ENCODE assay signal across 18 cellular contexts in the genomic region with DNA sequence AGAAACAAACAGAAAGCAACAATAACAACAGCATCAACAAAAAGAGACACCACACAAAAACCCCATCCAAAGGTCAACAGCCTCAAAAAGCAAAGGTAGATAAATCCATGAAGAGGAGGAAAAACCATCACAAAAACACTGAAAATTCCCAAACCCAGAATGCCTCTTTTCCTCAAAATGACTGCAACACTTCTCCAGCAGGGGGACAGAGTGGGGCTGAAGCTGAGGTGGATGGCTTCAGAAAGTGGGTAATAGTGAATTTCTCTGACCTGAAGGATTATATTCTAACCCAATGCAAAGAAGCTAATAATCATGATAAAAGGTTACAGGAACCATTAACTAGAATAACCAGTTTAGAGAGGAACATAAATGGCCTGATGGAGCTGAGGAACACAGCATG.
DNase-seq lines count a peak whose midpoint lies in the region; ATAC-seq and TF ChIP-seq lines count a peak whose summit lies in the region.
"Had no signal": no experiment of that assay in that cellular context is flagged by ENCODE, and none has a peak within 500 bp of the region (broad histone marks: within the 10 kb centered on the region; RNA-seq: fewer than 3 reads in every experiment).

No MANE protein-coding gene starts in this region.

- TF ChIP-seq CTCF in HCT116 (IDR thresholded peaks at IDR 0.05 in 2 of 3, conservative IDR thresholded peaks at IDR 0.05 in 1 of 3; ENCODE audit: borderline replicate concordance in 1 of 3, insufficient read depth in 1 of 3, low read depth in 2 of 3, low read length in 2 of 3), result peak in 2 of 3 experiments; percentile 52 to 60; a peak in 4 of 6 replicates
- peak; percentile 40; the same call in 1 of the 2 replicates for TF ChIP-seq CTCF in OCI-LY7 (conservative IDR thresholded peaks at IDR 0.05; ENCODE audit: low read length)
- peak; percentile 38 for TF ChIP-seq CTCF in fibroblast of pulmonary artery (IDR thresholded peaks at IDR 0.05; ENCODE audit: low read length, missing control alignments)
- TF ChIP-seq CTCF in neural progenitor cell (IDR thresholded peaks at IDR 0.05), result peak; percentile 45

- no peaks in the 10 kb centered on the region for H3F3A ChIP-seq in neural progenitor cell (ENCODE audit: low read depth)

- no peak overlapping the region for H3K9ac ChIP-seq in HCT116 (ENCODE audit: low read length)
- H3K9ac ChIP-seq in neural progenitor cell, result no peak overlapping the region

- no peaks in the 10 kb centered on the region for H3K36me3 ChIP-seq in HCT116 (ENCODE audit: control insufficient read depth in 1 of 2, insufficient read depth in 2 of 2, low read length in 2 of 2)
- no peaks in the 10 kb centered on the region for H3K36me3 ChIP-seq in OCI-LY7 (ENCODE audit: insufficient read depth, low read length)
- H3K36me3 ChIP-seq in neural progenitor cell, result no peaks in the 10 kb centered on the region
- H3K36me3 ChIP-seq: BE2C had no signal

- no peaks in the 10 kb centered on the region for H3K36me3 Mint-ChIP-seq in neural progenitor cell
- no peaks in the 10 kb centered on the region for H3K36me3 Mint-ChIP-seq in activated T-cell treated with anti-CD3 and anti-CD28 coated beads, Interleukin-2, amount 50 U/mL, for 72 hours (ENCODE audit: insufficient read depth in 2 of 2)
- H3K36me3 Mint-ChIP-seq: CD4-positive, alpha-beta memory T cell had no signal

- H3K9me3 Mint-ChIP-seq in neural progenitor cell, result peaks cover 21% of the 10 kb centered on the region
- peaks cover 6 to 8% of the 10 kb centered on the region in 2 donors for H3K9me3 Mint-ChIP-seq in activated T-cell treated with anti-CD3 and anti-CD28 coated beads, Interleukin-2, amount 50 U/mL, for 72 hours

- POLR2A ChIA-PET in HCT116 (lab: Charles Lee), result no interaction called here
- POLR2A ChIA-PET in OCI-LY7 (lab: Charles Lee), result no interaction called here

- no peak overlapping the region for H2AFZ ChIP-seq in HCT116 (ENCODE audit: low read depth, low read length, poor library complexity, severe bottlenecking)
- H2AFZ ChIP-seq in OCI-LY7 (ENCODE audit: low read length), result no peak overlapping the region
- H2AFZ ChIP-seq in neural progenitor cell (replicated peaks), result no peak overlapping the region

- H3K4me2 ChIP-seq in HCT116 (ENCODE audit: low read length), result no peak overlapping the region
- no peak overlapping the region for H3K4me2 ChIP-seq in OCI-LY7 (ENCODE audit: low read length)
- H3K4me2 ChIP-seq in neural progenitor cell, result no peak overlapping the region

- H3K27me3 Mint-ChIP-seq in neural progenitor cell (ENCODE audit: insufficient read depth, low read depth), result no peaks in the 10 kb centered on the region
- H3K27me3 Mint-ChIP-seq in activated T-cell treated with anti-CD3 and anti-CD28 coated beads, Interleukin-2, amount 50 U/mL, for 72 hours (ENCODE audit: low read depth), result no peaks in the 10 kb centered on the region
- H3K27me3 Mint-ChIP-seq: CD4-positive, alpha-beta memory T cell had no signal

- no TSS peak for BruUV-seq in HCT116 (replicated peaks; lab: Mats Ljungman, UMichigan)
- BruUV-seq in OCI-LY7 (replicated peaks; lab: Mats Ljungman, UMichigan), result no TSS peak

- H3K4me3 ChIP-seq in HCT116 (replicated peaks in 1 of 2; ENCODE audit: low read depth in 1 of 2, low read length in 2 of 2) (no peak overlapping the region), OCI-LY7 (ENCODE audit: low read depth, low read length, poor library complexity, severe bottlenecking) (no peak overlapping the region), fibroblast of pulmonary artery (replicated peaks; ENCODE audit: low read depth, low read length) (no peak overlapping the region), neural progenitor cell (no peak overlapping the region)
- H3K4me3 ChIP-seq: SK-N-MC had no signal

- intact Hi-C loops in HCT116 (cut with micrococcal nuclease), result no loop called here
- intact Hi-C loops in OCI-LY7 (cut with micrococcal nuclease; ENCODE audit: unreplicated experiment), result no loop called here

- H3K79me2 ChIP-seq in HCT116 (ENCODE audit: insufficient read depth, low read length), result no peaks in the 10 kb centered on the region
- no peaks in the 10 kb centered on the region for H3K79me2 ChIP-seq in OCI-LY7 (ENCODE audit: insufficient read depth, low read depth, low read length)
- no peaks in the 10 kb centered on the region for H3K79me2 ChIP-seq in neural progenitor cell (ENCODE audit: low read depth)

- no peaks in the 10 kb centered on the region for H4K20me1 ChIP-seq in HCT116 (ENCODE audit: insufficient read depth)
- H4K20me1 ChIP-seq in OCI-LY7 (ENCODE audit: insufficient read depth, low read length), result no peaks in the 10 kb centered on the region
- H4K20me1 ChIP-seq in neural progenitor cell (ENCODE audit: low read depth), result no peaks in the 10 kb centered on the region

- TF ChIP-seq POLR2A in HCT116 (IDR thresholded peaks at IDR 0.05; ENCODE audit: borderline replicate concordance, extremely low read depth, insufficient read depth, insufficient read length), result no peak

- DNase-seq in HCT116 (ENCODE audit: low read depth, low spot score) (no peak), OCI-LY7 (ENCODE audit: low spot score) (no peak), fibroblast of pulmonary artery (ENCODE audit: low read depth) (no peak), neural progenitor cell (ENCODE audit: low spot score) (no peak), kidney tubule cell (ENCODE audit: low spot score) (no peak)
- DNase-seq in activated T-cell treated with anti-CD3 and anti-CD28 coated beads, Interleukin-2, amount 50 U/mL, for 72 hours, result no peak
- DNase-seq in stimulated activated CD4-positive, alpha-beta T cell treated with anti-CD3 and anti-CD28 coated beads, Interleukin-4, amount 100 ng/mL, for 1 hour, result no peak
- DNase-seq: BE2C; CD4-positive, alpha-beta memory T cell; GF-D8; H7; NCI-H1092; NCI-H1694; NCI-H2107; NCI-H226; NCI-H69; NK-92 treated with Interleukin-12 subunit alpha and Interleukin-12 subunit beta, amount 100 ng/mL, for 24 hours had no signal

- RAD21 ChIA-PET in HCT116 (lab: Charles Lee; ENCODE audit: low non-redundant PET in 1 of 2, low total read pairs in 2 of 2, uncharacterized antibody in 2 of 2, unreplicated experiment in 2 of 2), result no interaction called here

- H3K27ac ChIP-seq in HCT116 (ENCODE audit: low read depth, low read length) (no peak overlapping the region), OCI-LY7 (ENCODE audit: low read depth, low read length, poor library complexity, severe bottlenecking) (no peak overlapping the region), neural progenitor cell (no peak overlapping the region)
- H3K27ac ChIP-seq: SK-N-MC had no signal

- TF ChIP-seq RAD21 in HCT116 (IDR thresholded peaks at IDR 0.05; ENCODE audit: low read depth), result no peak; the same call in 1 of the 2 replicates

- H3K9me3 ChIP-seq in HCT116 (ENCODE audit: control insufficient read depth in 1 of 2, insufficient read depth in 1 of 2, low read depth in 1 of 2, low read length in 2 of 2), result no peaks in the 10 kb centered on the region
- no peaks in the 10 kb centered on the region for H3K9me3 ChIP-seq in OCI-LY7 (ENCODE audit: low read length)
- H3K9me3 ChIP-seq in neural progenitor cell (ENCODE audit: low read depth), result peaks cover 5% of the 10 kb centered on the region
- H3K9me3 ChIP-seq: BE2C had no signal

- no peak overlapping the region for H3K27ac Mint-ChIP-seq in neural progenitor cell
- no peak overlapping the region for H3K27ac Mint-ChIP-seq in activated T-cell treated with anti-CD3 and anti-CD28 coated beads, Interleukin-2, amount 50 U/mL, for 72 hours
- H3K27ac Mint-ChIP-seq: CD4-positive, alpha-beta memory T cell had no signal

- CTCF ChIA-PET in HCT116 (lab: Charles Lee), result no interaction called here
- CTCF ChIA-PET in OCI-LY7 (lab: Charles Lee; ENCODE audit: unreplicated experiment), result no interaction called here

- H3K27me3 ChIP-seq in HCT116 (ENCODE audit: insufficient read depth, low read length), result no peaks in the 10 kb centered on the region
- H3K27me3 ChIP-seq in neural progenitor cell, result no peaks in the 10 kb centered on the region
- H3K27me3 ChIP-seq: BE2C had no signal

- ATAC-seq in HCT116, result no peak
- ATAC-seq in activated T-cell treated with anti-CD3 and anti-CD28 coated beads, Interleukin-2, amount 50 U/mL, for 72 hours (replicated peaks in 1 of 2), result no peak

- no peaks in the 10 kb centered on the region for H3K9me2 ChIP-seq in HCT116 (ENCODE audit: insufficient read depth)
- no peaks in the 10 kb centered on the region for H3K9me2 ChIP-seq in OCI-LY7 (ENCODE audit: insufficient read depth, low read length)

- H3K4me1 ChIP-seq in HCT116 (ENCODE audit: control insufficient read depth in 1 of 2, insufficient read depth in 2 of 2, low read length in 2 of 2) (no peaks in the 10 kb centered on the region), OCI-LY7 (ENCODE audit: insufficient read depth, low read length, poor library complexity, severe bottlenecking) (no peaks in the 10 kb centered on the region), neural progenitor cell (peaks cover 5% of the 10 kb centered on the region)
- H3K4me1 ChIP-seq: BE2C had no signal

- H3K4me1 Mint-ChIP-seq in neural progenitor cell, result peaks cover 14% of the 10 kb centered on the region
- H3K4me1 Mint-ChIP-seq in activated T-cell treated with anti-CD3 and anti-CD28 coated beads, Interleukin-2, amount 50 U/mL, for 72 hours (ENCODE audit: low read depth), result no peaks in the 10 kb centered on the region
- H3K4me1 Mint-ChIP-seq: CD4-positive, alpha-beta memory T cell had no signal

- no peak overlapping the region for H3K4me3 Mint-ChIP-seq in neural progenitor cell
- no peak overlapping the region for H3K4me3 Mint-ChIP-seq in activated T-cell treated with anti-CD3 and anti-CD28 coated beads, Interleukin-2, amount 50 U/mL, for 72 hours
- H3K4me3 Mint-ChIP-seq: CD4-positive, alpha-beta memory T cell had no signal

TF ChIP-seq in HCT116, 20 proteins besides CTCF, POLR2A, EP300 and RAD21 (continues in another document):
- no peak for TF ChIP-seq SRF (IDR thresholded peaks at IDR 0.05; ENCODE audit: low read depth)
- TF ChIP-seq, protein P1, sequence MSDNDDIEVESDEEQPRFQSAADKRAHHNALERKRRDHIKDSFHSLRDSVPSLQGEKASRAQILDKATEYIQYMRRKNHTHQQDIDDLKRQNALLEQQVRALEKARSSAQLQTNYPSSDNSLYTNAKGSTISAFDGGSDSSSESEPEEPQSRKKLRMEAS (IDR thresholded peaks at IDR 0.05), result no peak
- TF ChIP-seq, protein P2, sequence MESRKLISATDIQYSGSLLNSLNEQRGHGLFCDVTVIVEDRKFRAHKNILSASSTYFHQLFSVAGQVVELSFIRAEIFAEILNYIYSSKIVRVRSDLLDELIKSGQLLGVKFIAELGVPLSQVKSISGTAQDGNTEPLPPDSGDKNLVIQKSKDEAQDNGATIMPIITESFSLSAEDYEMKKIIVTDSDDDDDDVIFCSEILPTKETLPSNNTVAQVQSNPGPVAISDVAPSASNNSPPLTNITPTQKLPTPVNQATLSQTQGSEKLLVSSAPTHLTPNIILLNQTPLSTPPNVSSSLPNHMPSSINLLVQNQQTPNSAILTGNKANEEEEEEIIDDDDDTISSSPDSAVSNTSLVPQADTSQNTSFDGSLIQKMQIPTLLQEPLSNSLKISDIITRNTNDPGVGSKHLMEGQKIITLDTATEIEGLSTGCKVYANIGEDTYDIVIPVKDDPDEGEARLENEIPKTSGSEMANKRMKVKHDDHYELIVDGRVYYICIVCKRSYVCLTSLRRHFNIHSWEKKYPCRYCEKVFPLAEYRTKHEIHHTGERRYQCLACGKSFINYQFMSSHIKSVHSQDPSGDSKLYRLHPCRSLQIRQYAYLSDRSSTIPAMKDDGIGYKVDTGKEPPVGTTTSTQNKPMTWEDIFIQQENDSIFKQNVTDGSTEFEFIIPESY (IDR thresholded peaks at IDR 0.05; ENCODE audit: extremely low read depth, insufficient replicate concordance, low read length), result no peak
